ENCODE assay signal across 19 cellular contexts in genomic region chr10:128052696-128053095, GRCh38.
A peak's percentile ranks its signal among the peaks of the same experiment; 100 is the strongest.
DNase-seq lines count a peak whose midpoint lies in the region; ATAC-seq and TF ChIP-seq lines count a peak whose summit lies in the region.
"Had no signal": no experiment of that assay in that cellular context is flagged by ENCODE, and none has a peak within 500 bp of the region (broad histone marks: within the 10 kb centered on the region; RNA-seq: fewer than 3 reads in every experiment).

No MANE protein-coding gene starts in this region.

- peaks cover 0 to 3% (median 0%) of the 10 kb centered on the region in 4 donors for H3K4me1 ChIP-seq in sigmoid colon
- H3K4me1 ChIP-seq: BE2C had no signal

- no peak for DNase-seq in activated T-cell treated with anti-CD3 and anti-CD28 coated beads, Interleukin-2, amount 50 U/mL, for 24 hours
- no peak for DNase-seq in activated T-cell treated with anti-CD3 and anti-CD28 coated beads, Interleukin-2, amount 50 U/mL, for 72 hours
- DNase-seq in HL-60 (ENCODE audit: low read depth in 1 of 2, low spot score in 1 of 2) (no peak), immature natural killer cell (no peak), sigmoid colon (peak; percentile 24), anterior cingulate cortex (lab: John Stamatoyannopoulos, UW) (no peak)
- DNase-seq: BE2C; CD8-positive, alpha-beta memory T cell; DMS53; EL; MM.1S; NCI-H1105; NCI-H1694; NK-92 treated with Interleukin-12 subunit alpha and Interleukin-12 subunit beta, amount 100 ng/mL, for 24 hours; Peyer's patch; SHP77 had no signal

- H3K9me3 Mint-ChIP-seq in activated T-cell treated with anti-CD3 and anti-CD28 coated beads, Interleukin-2, amount 50 U/mL, for 24 hours, result no peaks in the 10 kb centered on the region
- no peaks in the 10 kb centered on the region for H3K9me3 Mint-ChIP-seq in activated T-cell treated with anti-CD3 and anti-CD28 coated beads, Interleukin-2, amount 50 U/mL, for 72 hours
- no peaks in the 10 kb centered on the region for H3K9me3 Mint-ChIP-seq in immature natural killer cell
- H3K9me3 Mint-ChIP-seq: CD8-positive, alpha-beta memory T cell had no signal

- peaks cover 0 to 13% (median 3%) of the 10 kb centered on the region in 4 donors for H3K36me3 ChIP-seq in sigmoid colon
- H3K36me3 ChIP-seq: BE2C had no signal

- no peak overlapping the region for H3K4me3 Mint-ChIP-seq in activated T-cell treated with anti-CD3 and anti-CD28 coated beads, Interleukin-2, amount 50 U/mL, for 24 hours
- H3K4me3 Mint-ChIP-seq in activated T-cell treated with anti-CD3 and anti-CD28 coated beads, Interleukin-2, amount 50 U/mL, for 72 hours, result no peak overlapping the region
- H3K4me3 Mint-ChIP-seq in immature natural killer cell, result peak overlapping the region; percentile 19 to 94 (median 88)

- H3K27me3 ChIP-seq in HL-60 (ENCODE audit: insufficient read depth, poor library complexity, severe bottlenecking), result no peaks in the 10 kb centered on the region
- no peaks in the 10 kb centered on the region for H3K27me3 ChIP-seq in sigmoid colon
- H3K27me3 ChIP-seq: BE2C, Peyer's patch had no signal

- no peak overlapping the region for H3K4me3 ChIP-seq in HL-60 (replicated peaks; ENCODE audit: insufficient read depth, low read length)
- H3K4me3 ChIP-seq in sigmoid colon, result no peak overlapping the region
- H3K4me3 ChIP-seq: GM12878, Peyer's patch had no signal

- H3K4me1 Mint-ChIP-seq in activated T-cell treated with anti-CD3 and anti-CD28 coated beads, Interleukin-2, amount 50 U/mL, for 24 hours (ENCODE audit: low read depth), result peaks cover 56% of the 10 kb centered on the region
- H3K4me1 Mint-ChIP-seq in activated T-cell treated with anti-CD3 and anti-CD28 coated beads, Interleukin-2, amount 50 U/mL, for 72 hours (ENCODE audit: low read depth), result peaks cover 32% of the 10 kb centered on the region
- H3K4me1 Mint-ChIP-seq in immature natural killer cell, result peaks cover 87 to 94% of the 10 kb centered on the region in 2 donors

- WGBS in sigmoid colon, 2 donors, result 94 to 95% methylated on average over 7 of the region's 7 CpGs

- no peaks in the 10 kb centered on the region for H3K27me3 Mint-ChIP-seq in activated T-cell treated with anti-CD3 and anti-CD28 coated beads, Interleukin-2, amount 50 U/mL, for 24 hours
- H3K27me3 Mint-ChIP-seq in activated T-cell treated with anti-CD3 and anti-CD28 coated beads, Interleukin-2, amount 50 U/mL, for 72 hours (ENCODE audit: low read depth), result no peaks in the 10 kb centered on the region
- peaks cover 19 to 53% (median 36%) of the 10 kb centered on the region in 3 donors for H3K27me3 Mint-ChIP-seq in immature natural killer cell (ENCODE audit: low read depth in 3 of 3)
- H3K27me3 Mint-ChIP-seq: CD8-positive, alpha-beta memory T cell had no signal

- intact Hi-C loops in sigmoid colon (cut with DNase I), result no loop called here

- no peak for TF ChIP-seq CTCF in HL-60 (IDR thresholded peaks at IDR 0.05; ENCODE audit: insufficient read depth, low read length)
- TF ChIP-seq CTCF in sigmoid colon (IDR thresholded peaks at IDR 0.05), result no peak

- H3K36me3 Mint-ChIP-seq in activated T-cell treated with anti-CD3 and anti-CD28 coated beads, Interleukin-2, amount 50 U/mL, for 24 hours (ENCODE audit: low read depth), result peaks cover 93% of the 10 kb centered on the region
- H3K36me3 Mint-ChIP-seq in activated T-cell treated with anti-CD3 and anti-CD28 coated beads, Interleukin-2, amount 50 U/mL, for 72 hours (ENCODE audit: insufficient read depth in 2 of 2), result peaks cover 12 to 14% of the 10 kb centered on the region in 2 donors
- peaks cover 35 to 73% (median 40%) of the 10 kb centered on the region in 3 donors for H3K36me3 Mint-ChIP-seq in immature natural killer cell

- no peak for TF ChIP-seq POLR2A in sigmoid colon (IDR thresholded peaks at IDR 0.05)

- H3K27ac ChIP-seq in HL-60 (replicated peaks), result peak overlapping the region; percentile 82
- H3K27ac ChIP-seq in sigmoid colon, result no peak overlapping the region

- peak overlapping the region; percentile 81 for H3K27ac Mint-ChIP-seq in activated T-cell treated with anti-CD3 and anti-CD28 coated beads, Interleukin-2, amount 50 U/mL, for 24 hours
- H3K27ac Mint-ChIP-seq in activated T-cell treated with anti-CD3 and anti-CD28 coated beads, Interleukin-2, amount 50 U/mL, for 72 hours, result no peak overlapping the region
- peak overlapping the region; percentile 93 to 99 (median 98) for H3K27ac Mint-ChIP-seq in immature natural killer cell

- ATAC-seq in activated T-cell treated with anti-CD3 and anti-CD28 coated beads, Interleukin-2, amount 50 U/mL, for 72 hours (replicated peaks in 1 of 2), result no peak
- ATAC-seq in HG02763 (IDR thresholded peaks at IDR 0.05; ENCODE audit: unreplicated experiment) (no peak), HG03135 (IDR thresholded peaks at IDR 0.05; ENCODE audit: unreplicated experiment) (no peak)
- ATAC-seq: GM12878 had no signal

- no peak for TF ChIP-seq EP300 in sigmoid colon (IDR thresholded peaks at IDR 0.05)

- H3K9me3 ChIP-seq in sigmoid colon, result no peaks in the 10 kb centered on the region
- H3K9me3 ChIP-seq: BE2C, Peyer's patch had no signal

Comparison
In these comparisons a context has a peak if more than half of its experiments do, and no peak if none do; other contexts are left out.
1. H3K4me3 Mint-ChIP-seq: peak in immature natural killer cell (5 of 5); none in activated T-cell treated with anti-CD3 and anti-CD28 coated beads, Interleukin-2, amount 50 U/mL, for 24 hours (single experiment) and activated T-cell treated with anti-CD3 and anti-CD28 coated beads, Interleukin-2, amount 50 U/mL, for 72 hours (0 of 2).